8 cellular contexts compared by ENCODE assay signal in the genomic region with DNA sequence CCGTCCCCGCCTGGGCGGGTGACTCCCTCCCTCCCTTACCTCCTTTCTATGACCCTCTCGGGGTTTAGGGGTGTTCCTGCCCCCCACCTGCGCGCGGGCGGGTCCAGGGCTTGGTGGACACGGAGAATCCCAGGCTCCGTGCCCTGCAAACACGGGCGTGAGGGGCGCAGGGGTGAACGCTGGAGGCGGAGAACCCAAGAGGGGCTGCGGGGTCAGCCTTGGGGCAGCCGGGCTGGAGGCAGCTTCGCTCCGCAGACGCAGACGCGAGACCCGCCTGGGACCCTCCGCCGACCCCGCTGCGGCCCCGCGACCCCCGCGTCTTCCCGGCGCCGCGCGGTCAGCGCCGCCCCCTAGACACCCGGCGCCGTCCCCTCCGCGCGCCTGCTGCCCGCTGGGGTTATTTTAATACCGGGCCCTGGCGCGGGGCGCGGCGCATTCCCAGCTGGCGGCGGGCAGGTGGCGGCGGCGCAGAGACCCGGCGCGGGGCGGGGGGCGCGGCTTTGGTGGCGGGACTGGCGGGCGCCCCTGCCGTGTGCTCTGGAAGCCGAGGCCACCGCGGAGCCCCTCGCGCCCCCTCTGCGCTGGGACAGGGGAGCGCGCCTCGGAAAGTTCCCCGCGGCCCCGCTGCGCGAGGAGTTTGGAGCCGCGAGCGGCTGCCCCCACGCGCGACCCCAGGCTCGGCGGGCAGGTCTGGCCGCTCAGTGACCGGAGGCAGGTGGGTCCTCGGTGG. TPM values are rescaled to one million over a fixed set of nuclear protein-coding genes. Genes with fewer than 3 reads are reported as not detected.
DNase-seq lines count a peak whose midpoint lies in the region; ATAC-seq, FAIRE-seq and TF ChIP-seq lines count a peak whose summit lies in the region.

Gene UTS2R, plus strand, starts transcription at position 433 of the 730 bp plus-strand sequence. CDS start 2,560 bp downstream, outside the sequence.

- H3K9me3 Mint-ChIP-seq in H9, result peaks cover 5 to 8% of the 10 kb centered on the region in 2 experiments; a peak in 4 of 5 replicates
- H3K9me3 Mint-ChIP-seq in dendritic cell treated with granulocyte-macrophage colony-stimulating factor and Interleukin-4, amounts not matched to agents 40 ng/mL and 50 ng/mL, for 4 days, result no peaks in the 10 kb centered on the region

- H3K27ac Mint-ChIP-seq in H9, result no peak within 1 kb of the TSS
- H3K27ac Mint-ChIP-seq in dendritic cell treated with granulocyte-macrophage colony-stimulating factor and Interleukin-4, amounts not matched to agents 40 ng/mL and 50 ng/mL, for 4 days, result peak within 1 kb of the TSS; percentile 52

- H3K4me2 ChIP-seq in H9 (ENCODE audit: insufficient read depth, insufficient read length, low read length), result peak within 1 kb of the TSS; percentile 28

- no peak within 1 kb of the TSS for H2BK15ac ChIP-seq in H9 (ENCODE audit: low read depth, low read length)

- DNase-seq in A673 (ENCODE audit: low spot score), result no peak
- no peak for DNase-seq in H9
- no peak for DNase-seq in GM19239 (ENCODE audit: insufficient read length, low spot score)
- DNase-seq in HK-2 (ENCODE audit: unreplicated experiment), result no peak
- no peak for DNase-seq in NCI-H510A treated with DMSO at 0.1 percent for 48 hours (lab: John Stamatoyannopoulos, UW)

- H3K27ac ChIP-seq in A673 (ENCODE audit: low read depth, low read length, poor library complexity, severe bottlenecking) (peak within 1 kb of the TSS; percentile 37), H9 (ENCODE audit: insufficient read length, low read depth, low read length) (no peak within 1 kb of the TSS), muscle layer of duodenum (ENCODE audit: low read length) (no peak within 1 kb of the TSS)

- no peak within 1 kb of the TSS for H3K9ac ChIP-seq in H9 (ENCODE audit: extremely low read depth, insufficient read length, low read length)

- no peak within 1 kb of the TSS for H4K5ac ChIP-seq in H9 (ENCODE audit: insufficient read length, low read depth, low read length)

- no peaks in the 10 kb centered on the region for H3K79me2 ChIP-seq in H9 (ENCODE audit: insufficient read depth, low read length)

- no peak within 1 kb of the TSS for H3K23ac ChIP-seq in H9 (ENCODE audit: insufficient read length, low read depth, low read length)

- no peaks in the 10 kb centered on the region for H3K79me1 ChIP-seq in H9 (ENCODE audit: insufficient read depth, low read depth, low read length, poor library complexity, severe bottlenecking)

- H2BK5ac ChIP-seq in H9 (ENCODE audit: insufficient read length, low read length), result no peak within 1 kb of the TSS

- no peak within 1 kb of the TSS for H4K91ac ChIP-seq in H9 (ENCODE audit: insufficient read length, low read depth, low read length)

- H3T11ph ChIP-seq in H9 (ENCODE audit: low read length), result no peak within 1 kb of the TSS

- no peak within 1 kb of the TSS for H3K56ac ChIP-seq in H9 (ENCODE audit: insufficient read length, low read depth, low read length)

- H3K27me3 ChIP-seq in A673 (replicated peaks; ENCODE audit: insufficient read depth, low read depth, low read length, poor library complexity) (peaks cover 4% of the 10 kb centered on the region), H9 (ENCODE audit: insufficient read depth, low read length) (peaks cover 14% of the 10 kb centered on the region), muscle layer of duodenum (ENCODE audit: low read depth, low read length) (peaks cover 40% of the 10 kb centered on the region)

- no peak within 1 kb of the TSS for H2BK12ac ChIP-seq in H9 (ENCODE audit: insufficient read length, low read depth, low read length)

- no peak within 1 kb of the TSS for H4K8ac ChIP-seq in H9 (replicated peaks; ENCODE audit: insufficient read length, low read depth, low read length)

- H2BK20ac ChIP-seq in H9 (ENCODE audit: low read depth, low read length, poor library complexity, severe bottlenecking), result no peak within 1 kb of the TSS

- POLR2A ChIA-PET in A673 (lab: Charles Lee; ENCODE audit: low non-redundant PET), result no interaction called here

- TF ChIP-seq CTCF in A673 (conservative IDR thresholded peaks at IDR 0.05; ENCODE audit: low read depth, low read length) (no peak), H9 (conservative IDR thresholded peaks at IDR 0.05) (no peak)

- H2AFZ ChIP-seq in H9 (ENCODE audit: low read length), result no peak within 1 kb of the TSS

- H2BK120ac ChIP-seq in H9 (ENCODE audit: low read depth, low read length, poor library complexity, severe bottlenecking), result no peak within 1 kb of the TSS

- H3K4me3 Mint-ChIP-seq in H9, result peak within 1 kb of the TSS; percentile 39 to 75
- peak within 1 kb of the TSS; percentile 66 for H3K4me3 Mint-ChIP-seq in dendritic cell treated with granulocyte-macrophage colony-stimulating factor and Interleukin-4, amounts not matched to agents 40 ng/mL and 50 ng/mL, for 4 days

- H3K36me3 ChIP-seq in A673 (ENCODE audit: insufficient read depth, low read length, poor library complexity, severe bottlenecking) (no peaks in the 10 kb centered on the region), muscle layer of duodenum (ENCODE audit: control insufficient read depth in 1 of 2, insufficient read depth in 2 of 2, low read length in 2 of 2) (no peaks in the 10 kb centered on the region)

- no peak for ATAC-seq in GM21717 (IDR thresholded peaks at IDR 0.05; ENCODE audit: unreplicated experiment)

- WGBS in H9 (ENCODE audit: extremely low coverage, insufficient read length, low lambda C conversion rate), result no CpG with 5 or more reads among the region's 91 CpGs

- H3K9me3 ChIP-seq in A673 (ENCODE audit: low read depth, low read length, poor library complexity, severe bottlenecking) (no peaks in the 10 kb centered on the region), H9 (ENCODE audit: control insufficient read depth, low read depth, low read length) (no peaks in the 10 kb centered on the region), muscle layer of duodenum (ENCODE audit: control insufficient read depth in 1 of 2, low read length in 2 of 2) (no peaks in the 10 kb centered on the region)

- peaks cover 14% of the 10 kb centered on the region for H3K4me1 ChIP-seq in A673 (ENCODE audit: insufficient read depth, low read length, poor library complexity, severe bottlenecking)
- no peaks in the 10 kb centered on the region; the same call in 1 of the 2 replicates for H3K4me1 ChIP-seq in H9 (ENCODE audit: insufficient read depth, low read length)
- H3K4me1 ChIP-seq in muscle layer of duodenum (ENCODE audit: control insufficient read depth in 1 of 2, insufficient read depth in 2 of 2, low read length in 2 of 2), result peaks cover 0 to 24% of the 10 kb centered on the region in 2 donors

- FAIRE-seq in GM19239 (lab: Jason Lieb, UNC), result no peak

- peak within 1 kb of the TSS; percentile 44 for H3K4me3 ChIP-seq in A673 (ENCODE audit: low read depth, low read length, poor library complexity, severe bottlenecking)
- H3K4me3 ChIP-seq in muscle layer of duodenum (ENCODE audit: low read depth in 1 of 2, low read length in 2 of 2), result peak within 1 kb of the TSS; percentile 55 to 57

- CTCF ChIA-PET in A673 (lab: Charles Lee), result no interaction called here

- peaks cover 47% of the 10 kb centered on the region for H3K27me3 Mint-ChIP-seq in H9 (ENCODE audit: low read depth)
- peaks cover 86% of the 10 kb centered on the region for H3K27me3 Mint-ChIP-seq in dendritic cell treated with granulocyte-macrophage colony-stimulating factor and Interleukin-4, amounts not matched to agents 40 ng/mL and 50 ng/mL, for 4 days

- H2AK5ac ChIP-seq in H9 (ENCODE audit: insufficient read length, low read length), result no peak within 1 kb of the TSS

- intact Hi-C loops in A673 (cut with micrococcal nuclease; ENCODE audit: unreplicated experiment), result no loop called here
- intact Hi-C loops in dendritic cell treated with granulocyte-macrophage colony-stimulating factor and Interleukin-4, amounts not matched to agents 40 ng/mL and 50 ng/mL, for 4 days (cut with micrococcal nuclease), result no loop called here

- BruUV-seq in A673 (replicated peaks; lab: Mats Ljungman, UMichigan), result no TSS peak

- H3K4ac ChIP-seq in H9 (ENCODE audit: low read depth, low read length), result no peak within 1 kb of the TSS

- H3K4me1 Mint-ChIP-seq in H9, result peaks cover 7 to 17% of the 10 kb centered on the region in 2 experiments
- peaks cover 27% of the 10 kb centered on the region for H3K4me1 Mint-ChIP-seq in dendritic cell treated with granulocyte-macrophage colony-stimulating factor and Interleukin-4, amounts not matched to agents 40 ng/mL and 50 ng/mL, for 4 days (ENCODE audit: low read depth)

- H4K20me1 ChIP-seq in H9 (ENCODE audit: control insufficient read depth, insufficient read depth, insufficient read length), result no peaks in the 10 kb centered on the region

- H3K23me2 ChIP-seq in H9 (ENCODE audit: insufficient read length, low read depth, low read length, poor library complexity, severe bottlenecking), result peaks cover 7% of the 10 kb centered on the region

- no peak within 1 kb of the TSS; the same call in 1 of the 2 replicates for H3K14ac ChIP-seq in H9 (ENCODE audit: insufficient read depth, low read length)

- H3K36me3 Mint-ChIP-seq in H9 (ENCODE audit: insufficient read depth in 1 of 3, low read depth in 3 of 3), result peaks cover 0 to 4% (median 3%) of the 10 kb centered on the region in 3 experiments; a peak in 2 of 7 replicates
- no peaks in the 10 kb centered on the region for H3K36me3 Mint-ChIP-seq in dendritic cell treated with granulocyte-macrophage colony-stimulating factor and Interleukin-4, amounts not matched to agents 40 ng/mL and 50 ng/mL, for 4 days (ENCODE audit: low read depth)

- peak within 1 kb of the TSS; percentile 44 for H3K18ac ChIP-seq in H9 (ENCODE audit: insufficient read length, low read depth, low read length)

RNA-seq across cellular contexts. Expression of gene UTS2R, which starts in this region (rescaled TPM):
- 0.52 and 0.58 TPM in 2 replicates for total RNA-seq in A673 (2021)
- 0.75 and 0.94 TPM in 2 replicates for total RNA-seq in H9 (2021)
